Comparison of ENCODE assay signal across 33 cellular contexts in genomic region chr13:112014857-112015256, GRCh38. TPM values are rescaled to one million over a fixed set of nuclear protein-coding genes. Genes with fewer than 3 reads are reported as not detected.
"Had no signal": no experiment of that assay in that cellular context is flagged by ENCODE, and none has a peak within 500 bp of the region (broad histone marks: within the 10 kb centered on the region; RNA-seq: fewer than 3 reads in every experiment).

No MANE protein-coding gene starts in this region.

- H3K27ac ChIP-seq: ascending aorta, body of pancreas had no signal

- H3K4me3 ChIP-seq: ascending aorta, body of pancreas had no signal

- H3K9me3 ChIP-seq: ascending aorta, body of pancreas, SK-N-SH had no signal

- H3K27me3 Mint-ChIP-seq: activated CD8-positive, alpha-beta memory T cell treated with anti-CD3 and anti-CD28 coated beads, Interleukin-2, amount 10 ng/mL, durations not matched to agents 7 days and 5 days; central memory CD8-positive, alpha-beta T cell had no signal

- H3K4me3 Mint-ChIP-seq: activated CD8-positive, alpha-beta memory T cell treated with anti-CD3 and anti-CD28 coated beads, Interleukin-2, amount 10 ng/mL, durations not matched to agents 7 days and 5 days; activated naive CD8-positive, alpha-beta T cell treated with anti-CD3 and anti-CD28 coated beads, Interleukin-2, amount 50 U/mL, for 24 hours; activated T-cell treated with anti-CD3 and anti-CD28 coated beads, Interleukin-2, amount 50 U/mL, for 24 hours; activated T-helper 1 cell treated with anti-CD3 and anti-CD28 coated beads, Interleukin-12 subunit alpha, Interleukin-12 subunit beta, Interleukin-2, Interleukin-4 antibody, amounts not matched to agents 30 ng/mL and 10 ng/mL and 1 ng/mL, durations not matched to agents 14 hours and 24 hours and 36 hours; central memory CD8-positive, alpha-beta T cell; T-helper 2 cell treated with Interferon-gamma antibody and Interleukin-4, amounts not matched to agents 5 μg/mL and 100 μg/mL, for 36 hours had no signal

- DNase-seq: activated CD4-positive, alpha-beta T cell treated with anti-CD3 and anti-CD28 coated beads for 48 hours; activated CD4-positive, alpha-beta T cell treated with anti-CD3 and anti-CD28 coated beads, Interleukin-2, amount 50 U/mL, for 48 hours; activated CD4-positive, CD25-positive, alpha-beta regulatory T cell treated with anti-CD3 and anti-CD28 coated beads, Interleukin-2, amount 50 U/mL, for 72 hours; activated CD8-positive, alpha-beta memory T cell treated with anti-CD3 and anti-CD28 coated beads, Interleukin-2, amount 10 ng/mL, durations not matched to agents 7 days and 5 days; activated effector memory CD4-positive, alpha-beta T cell treated with Interleukin-2 at 50 U/mL for 16 hours; activated naive CD4-positive, alpha-beta T cell; activated naive CD8-positive, alpha-beta T cell treated with anti-CD3 and anti-CD28 coated beads, Interleukin-2, amount 50 U/mL, for 24 hours; activated T-cell treated with anti-CD3 and anti-CD28 coated beads, Interleukin-2, amount 50 U/mL, for 24 hours; amniotic stem cell; body of pancreas; Karpas-422; MM.1S; NCI-H1092; NCI-H1417; NCI-H2029; NCI-H2107; NCI-H2171 treated with DMSO at 0.1 percent for 48 hours; NCI-H226; NCI-H526; NK-92 treated with Interleukin-12 subunit alpha and Interleukin-12 subunit beta, amount 100 ng/mL, for 24 hours; OCI-M1; RPMI8226; SK-N-SH; SW 1271 had no signal

- H3K36me3 ChIP-seq: ascending aorta had no signal

- H3K4me2 ChIP-seq: SK-N-SH had no signal

- H3K27me3 ChIP-seq: ascending aorta, body of pancreas had no signal

- H3K36me3 Mint-ChIP-seq: activated CD8-positive, alpha-beta memory T cell treated with anti-CD3 and anti-CD28 coated beads, Interleukin-2, amount 10 ng/mL, durations not matched to agents 7 days and 5 days had no signal

- H3K4me1 ChIP-seq: ascending aorta, body of pancreas had no signal

- H3K9ac ChIP-seq: SK-N-SH had no signal

- ATAC-seq: activated CD8-positive, alpha-beta memory T cell treated with anti-CD3 and anti-CD28 coated beads, Interleukin-2, amount 10 ng/mL, durations not matched to agents 7 days and 5 days; activated naive CD4-positive, alpha-beta T cell treated with anti-CD3 and anti-CD28 coated beads, Interleukin-2, amount 50 U/mL, for 72 hours; activated naive CD8-positive, alpha-beta T cell treated with anti-CD3 and anti-CD28 coated beads, Interleukin-2, amount 50 U/mL, for 24 hours; body of pancreas; Panc1; Right ventricle myocardium inferior had no signal

- H3K27ac Mint-ChIP-seq: activated CD8-positive, alpha-beta memory T cell treated with anti-CD3 and anti-CD28 coated beads, Interleukin-2, amount 10 ng/mL, durations not matched to agents 7 days and 5 days; activated naive CD4-positive, alpha-beta T cell treated with anti-CD3 and anti-CD28 coated beads, Interleukin-2, amount 50 U/mL, for 72 hours; activated naive CD8-positive, alpha-beta T cell treated with anti-CD3 and anti-CD28 coated beads, Interleukin-2, amount 50 U/mL, for 24 hours; activated T-cell treated with anti-CD3 and anti-CD28 coated beads, Interleukin-2, amount 50 U/mL, for 24 hours; activated T-helper 1 cell treated with anti-CD3 and anti-CD28 coated beads, Interleukin-12 subunit alpha, Interleukin-12 subunit beta, Interleukin-2, Interleukin-4 antibody, amounts not matched to agents 30 ng/mL and 10 ng/mL and 1 ng/mL, durations not matched to agents 14 hours and 24 hours and 36 hours; T-helper 2 cell treated with Interferon-gamma antibody and Interleukin-4, amounts not matched to agents 5 μg/mL and 100 μg/mL, for 36 hours had no signal

- H3K4me1 Mint-ChIP-seq: activated CD8-positive, alpha-beta memory T cell treated with anti-CD3 and anti-CD28 coated beads, Interleukin-2, amount 10 ng/mL, durations not matched to agents 7 days and 5 days; activated naive CD8-positive, alpha-beta T cell treated with anti-CD3 and anti-CD28 coated beads, Interleukin-2, amount 50 U/mL, for 24 hours; central memory CD8-positive, alpha-beta T cell had no signal

RNA-seq across cellular contexts. Expression of gene SOX1, which starts 52.1 kb away (rescaled TPM):
- total RNA-seq: activated CD8-positive, alpha-beta memory T cell treated with anti-CD3 and anti-CD28 coated beads, Interleukin-2, amount 10 ng/mL, durations not matched to agents 7 days and 5 days; activated naive CD4-positive, alpha-beta T cell treated with anti-CD3 and anti-CD28 coated beads, Interleukin-2, amount 50 U/mL, for 72 hours; activated T-helper 1 cell treated with anti-CD3 and anti-CD28 coated beads, Interleukin-12 subunit alpha, Interleukin-12 subunit beta, Interleukin-2, Interleukin-4 antibody, amounts not matched to agents 30 ng/mL and 10 ng/mL and 1 ng/mL, durations not matched to agents 14 hours and 24 hours and 36 hours; ascending aorta; body of pancreas; NCI-H460; Right ventricle myocardium inferior; T-helper 1 cell treated with Interleukin-12 subunit alpha and Interleukin-12 subunit beta and Interleukin-4 antibody, amounts not matched to agents 30 ng/mL and 1 ng/mL, for 36 hours had no signal
- polyA plus RNA-seq: SK-N-SH had no signal
